Comparison of ENCODE assay signal across 8 cellular contexts in genomic region chr2:74454654-74455511, GRCh38. TPM values are rescaled to one million over a fixed set of nuclear protein-coding genes. Genes with fewer than 3 reads are reported as not detected.
DNase-seq lines count a peak whose midpoint lies in the region; ATAC-seq, FAIRE-seq and TF ChIP-seq lines count a peak whose summit lies in the region.

TSS of gene INO80B (plus strand) at chr2:74455087. CDS start at chr2:74455117, 30 bp downstream.

- H2AK5ac ChIP-seq in H1 (ENCODE audit: low read depth, low read length) (no peak within 1 kb of the TSS), mesendoderm (ENCODE audit: low read length) (no peak within 1 kb of the TSS)

- H2BK120ac ChIP-seq in H1 (replicated peaks; ENCODE audit: low read depth, low read length) (no peak within 1 kb of the TSS), mesendoderm (ENCODE audit: low read depth, low read length) (no peak within 1 kb of the TSS)

- H3K79me1 ChIP-seq in H1 (ENCODE audit: low read depth, low read length) = no peaks in the 10 kb centered on the region; the same call in 1 of the 2 replicates
- H3K79me1 ChIP-seq in mesendoderm (ENCODE audit: low read length) = peaks cover 10% of the 10 kb centered on the region

- H3K4me3 ChIP-seq in NT2/D1 (ENCODE audit: insufficient read length, low read depth) (peak within 1 kb of the TSS; percentile 71), H1 (ENCODE audit: extremely low read depth in 1 of 4, insufficient read depth in 2 of 4, low read depth in 3 of 4, low read length in 4 of 4) (peak within 1 kb of the TSS; percentile 64 to 96 (median 83)), mesendoderm (ENCODE audit: low read length) (peak within 1 kb of the TSS; percentile 75)

- no peaks in the 10 kb centered on the region for H3K27me3 ChIP-seq in NT2/D1 (ENCODE audit: insufficient read depth, insufficient read length)
- H3K27me3 ChIP-seq in H1 (replicated peaks in 1 of 4; ENCODE audit: control insufficient read depth in 3 of 4, extremely low read depth in 1 of 4, insufficient read depth in 3 of 4, low read length in 3 of 4) = no peaks in the 10 kb centered on the region
- no peaks in the 10 kb centered on the region for H3K27me3 ChIP-seq in mesendoderm (ENCODE audit: insufficient read depth, low read length, poor library complexity)

- H3K4me2 ChIP-seq in H1 (ENCODE audit: insufficient read depth in 1 of 2, low read depth in 2 of 2, low read length in 2 of 2) (peak within 1 kb of the TSS; percentile 62 to 82), mesendoderm (ENCODE audit: low read length) (peak within 1 kb of the TSS; percentile 86)

- TF ChIP-seq RAD21 in H1 (IDR thresholded peaks at IDR 0.05 in 1 of 2, conservative IDR thresholded peaks at IDR 0.05 in 1 of 2; ENCODE audit: low read depth in 2 of 2, low read length in 2 of 2) = peak; percentile 12 to 21; a peak in 1 of 4 replicates

- H3K4me3 Mint-ChIP-seq in activated CD8-positive, alpha-beta memory T cell treated with anti-CD3 and anti-CD28 coated beads, Interleukin-2, amount 10 ng/mL, durations not matched to agents 7 days and 5 days = peak within 1 kb of the TSS; percentile 94

- H3K18ac ChIP-seq in H1 (ENCODE audit: extremely low read depth, low read length) = peak within 1 kb of the TSS; percentile 49; the same call in 1 of the 2 replicates
- H3K18ac ChIP-seq in mesendoderm (ENCODE audit: low read length) = no peak within 1 kb of the TSS

- peaks cover 4% of the 10 kb centered on the region for H3K36me3 Mint-ChIP-seq in activated CD8-positive, alpha-beta memory T cell treated with anti-CD3 and anti-CD28 coated beads, Interleukin-2, amount 10 ng/mL, durations not matched to agents 7 days and 5 days

- no peaks in the 10 kb centered on the region for H3K9me3 ChIP-seq in NT2/D1 (ENCODE audit: insufficient read depth, low read length)
- no peaks in the 10 kb centered on the region for H3K9me3 ChIP-seq in H1 (ENCODE audit: insufficient read depth in 2 of 2, low read depth in 1 of 2, low read length in 1 of 2)

- H3K9ac ChIP-seq in NT2/D1 (ENCODE audit: insufficient read length, low read depth) (peak within 1 kb of the TSS; percentile 68), H1 (replicated peaks in 1 of 4; ENCODE audit: extremely low read depth in 1 of 4, low read depth in 3 of 4, low read length in 3 of 4) (peak within 1 kb of the TSS in 3 of 4 experiments; percentile 8 to 52 (median 44); a peak in 5 of 7 replicates), mesendoderm (ENCODE audit: low read length) (peak within 1 kb of the TSS; percentile 72)

- POLR2A ChIA-PET in H1 (lab: Charles Lee; ENCODE audit: partially characterized antibody) = interaction anchor here (0.8 to 10.5 kb wide), 14 partner anchors 8 to 231 kb away, joined by 3 to 89 read pairs (median 6); partner anchors contain the start of genes C2orf81, CCDC142, MOGS and MRPL53

- CTCF ChIA-PET in activated CD8-positive, alpha-beta memory T cell treated with anti-CD3 and anti-CD28 coated beads, Interleukin-2, amount 10 ng/mL, durations not matched to agents 7 days and 5 days (lab: Charles Lee) = interaction anchor here (0.8 to 7.4 kb wide), 12 partner anchors 11 to 205 kb away, joined by 3 to 66 read pairs (median 4); partner anchors contain the start of genes C2orf81, CCDC142, LBX2 and MOGS
- CTCF ChIA-PET in H1 (lab: Charles Lee; ENCODE audit: partially characterized antibody) = interaction anchor here (0.8 to 10.5 kb wide), 14 partner anchors 9 to 133 kb away, joined by 3 to 86 read pairs (median 3); partner anchors contain the start of genes CCDC142, MRPL53 and TTC31

- no peak within 1 kb of the TSS for H3K23ac ChIP-seq in H1 (ENCODE audit: insufficient read length)
- no peak within 1 kb of the TSS for H3K23ac ChIP-seq in mesendoderm (ENCODE audit: low read length)

- no peak within 1 kb of the TSS for H2BK12ac ChIP-seq in H1 (ENCODE audit: low read depth, low read length)

- H2AFZ ChIP-seq in H1 (ENCODE audit: low read length) = peak within 1 kb of the TSS; percentile 93

- H3K27me3 Mint-ChIP-seq in activated CD8-positive, alpha-beta memory T cell treated with anti-CD3 and anti-CD28 coated beads, Interleukin-2, amount 10 ng/mL, durations not matched to agents 7 days and 5 days = no peaks in the 10 kb centered on the region

- H3K9me3 Mint-ChIP-seq in activated CD8-positive, alpha-beta memory T cell treated with anti-CD3 and anti-CD28 coated beads, Interleukin-2, amount 10 ng/mL, durations not matched to agents 7 days and 5 days (ENCODE audit: low read depth) = no peaks in the 10 kb centered on the region

- H4K5ac ChIP-seq in H1 (ENCODE audit: insufficient read length, low read depth, low read length) (peak within 1 kb of the TSS; percentile 61), mesendoderm (ENCODE audit: low read length) (no peak within 1 kb of the TSS)

- peak within 1 kb of the TSS; percentile 89 for H3K27ac Mint-ChIP-seq in activated CD8-positive, alpha-beta memory T cell treated with anti-CD3 and anti-CD28 coated beads, Interleukin-2, amount 10 ng/mL, durations not matched to agents 7 days and 5 days

- peak within 1 kb of the TSS; percentile 55 for H3K27ac ChIP-seq in H1 (ENCODE audit: low read depth, low read length)
- no peak within 1 kb of the TSS for H3K27ac ChIP-seq in mesendoderm (ENCODE audit: low read depth, low read length)

- H3K4ac ChIP-seq in H1 (replicated peaks; ENCODE audit: insufficient read length, low read depth, low read length) (peak within 1 kb of the TSS; percentile 61), mesendoderm (ENCODE audit: low read depth, low read length) (no peak within 1 kb of the TSS)

- peaks cover 54% of the 10 kb centered on the region for H3K4me1 Mint-ChIP-seq in activated CD8-positive, alpha-beta memory T cell treated with anti-CD3 and anti-CD28 coated beads, Interleukin-2, amount 10 ng/mL, durations not matched to agents 7 days and 5 days

- H3K56ac ChIP-seq in H1 (replicated peaks; ENCODE audit: insufficient read length, low read depth, low read length) (no peak within 1 kb of the TSS), mesendoderm (ENCODE audit: low read length) (peak within 1 kb of the TSS; percentile 87)

- WGBS in H1 (ENCODE audit: extremely low coverage in 1 of 2, insufficient coverage in 1 of 2, insufficient read length in 1 of 2, insufficient replicate concordance in 2 of 2, low coverage in 1 of 2, low lambda C conversion rate in 2 of 2, missing lambda C conversion rate in 1 of 2), 2 experiments = 3% methylated on average over 40 of the region's 40 CpGs; no CpG with 5 or more reads in 1 of the 2 experiments
- WGBS in mesendoderm (ENCODE audit: extremely low coverage, insufficient coverage, low lambda C conversion rate) = no CpG with 5 or more reads among the region's 40 CpGs

- no peaks in the 10 kb centered on the region for H3K4me1 ChIP-seq in NT2/D1 (ENCODE audit: insufficient read depth, insufficient read length)
- H3K4me1 ChIP-seq in H1 (replicated peaks in 1 of 4; ENCODE audit: control insufficient read depth in 3 of 4, insufficient read depth in 4 of 4, low read length in 3 of 4) = peaks cover 0 to 10% (median 2%) of the 10 kb centered on the region in 4 experiments; a peak in 5 of 7 replicates
- peaks cover 6% of the 10 kb centered on the region for H3K4me1 ChIP-seq in mesendoderm (ENCODE audit: control insufficient read depth, low read depth, low read length)

- H3K36me3 ChIP-seq in NT2/D1 (ENCODE audit: insufficient read depth, insufficient read length, low read length) (peaks cover 5% of the 10 kb centered on the region), H1 (ENCODE audit: control insufficient read depth in 2 of 4, insufficient read depth in 4 of 4, low read length in 3 of 4) (no peaks in the 10 kb centered on the region), mesendoderm (ENCODE audit: control insufficient read depth, insufficient read depth, low read length) (no peaks in the 10 kb centered on the region)

- H2BK5ac ChIP-seq in H1 (ENCODE audit: low read depth, low read length) = no peak within 1 kb of the TSS; the same call in 1 of the 2 replicates
- H2BK5ac ChIP-seq in mesendoderm (ENCODE audit: low read length) = no peak within 1 kb of the TSS

- H3K14ac ChIP-seq in H1 (ENCODE audit: insufficient read length) = no peak within 1 kb of the TSS

- DNase-seq in COLO668 (lab: John Stamatoyannopoulos, UW; ENCODE audit: unreplicated experiment) (peak; percentile 95), HUDEP-2 (lab: John Stamatoyannopoulos, UW; ENCODE audit: unreplicated experiment in 76 of 76) (peak in 75 of 76 experiments; percentile 40 to 98 (median 93)), NT2/D1 (ENCODE audit: low read depth, low spot score) (peak; percentile 97), H1 (ENCODE audit: low read depth in 1 of 2, low spot score in 2 of 2) (peak; percentile 86 to 98), mesendoderm (peak; percentile 98)
- DNase-seq in activated CD8-positive, alpha-beta memory T cell treated with anti-CD3 and anti-CD28 coated beads, Interleukin-2, amount 10 ng/mL, durations not matched to agents 7 days and 5 days = peak; percentile 98
- DNase-seq in stimulated activated CD8-positive, alpha-beta memory T cell treated with anti-CD3 and anti-CD28 coated beads, Interleukin-15, amount 100 ng/mL, for 1 hour (ENCODE audit: low read depth) = peak; percentile 97

- TF ChIP-seq EP300 in H1 (IDR thresholded peaks at IDR 0.05; ENCODE audit: borderline replicate concordance in 1 of 2, low read depth in 2 of 2, low read length in 2 of 2) = peak in 1 of 2 experiments; percentile 77; a peak in 1 of 3 replicates

- no peaks in the 10 kb centered on the region for H4K20me1 ChIP-seq in H1 (replicated peaks in 1 of 2; ENCODE audit: control insufficient read depth in 1 of 2, insufficient read depth in 2 of 2, low read length in 2 of 2)

- H4K8ac ChIP-seq in H1 (ENCODE audit: extremely low read depth, insufficient read depth, low read length) (no peak within 1 kb of the TSS), mesendoderm (ENCODE audit: low read depth, low read length) (peak within 1 kb of the TSS; percentile 57)

- H2BK15ac ChIP-seq in H1 (ENCODE audit: low read length) (no peak within 1 kb of the TSS; the same call in 1 of the 2 replicates), mesendoderm (replicated peaks; ENCODE audit: low read depth) (no peak within 1 kb of the TSS)

- peak; percentile 71 for FAIRE-seq in H1 (lab: Jason Lieb, UNC)

- H4K91ac ChIP-seq in H1 (replicated peaks; ENCODE audit: insufficient read length, low read length) = no peak within 1 kb of the TSS

- no peak; a peak in 1 of 4 replicates for TF ChIP-seq CTCF in H1 (IDR thresholded peaks at IDR 0.05; ENCODE audit: control extremely low read depth in 1 of 3, insufficient read depth in 1 of 3, low read depth in 1 of 3, low read length in 3 of 3)

- peak; percentile 42 for ATAC-seq in GM21381 (IDR thresholded peaks at IDR 0.05; ENCODE audit: unreplicated experiment)
- peak; percentile 53 for ATAC-seq in activated CD8-positive, alpha-beta memory T cell treated with anti-CD3 and anti-CD28 coated beads, Interleukin-2, amount 10 ng/mL, durations not matched to agents 7 days and 5 days

- H3K23me2 ChIP-seq in H1 (ENCODE audit: low read depth, low read length) = peaks cover 16% of the 10 kb centered on the region; the same call in 1 of the 2 replicates

- no peak within 1 kb of the TSS for H2BK20ac ChIP-seq in H1 (ENCODE audit: low read length)

- TF ChIP-seq POLR2A in H1 (IDR thresholded peaks at IDR 0.05; ENCODE audit: control extremely low read depth in 1 of 2, low read depth in 2 of 2, low read length in 2 of 2) = peak in 1 of 2 experiments; percentile 75; a peak in 2 of 3 replicates

- H3K79me2 ChIP-seq in H1 (ENCODE audit: control insufficient read depth in 1 of 2, insufficient read depth in 2 of 2, low read length in 2 of 2) = peaks cover 0 to 9% of the 10 kb centered on the region in 2 experiments; a peak in 1 of 4 replicates
- peaks cover 9% of the 10 kb centered on the region for H3K79me2 ChIP-seq in mesendoderm (ENCODE audit: control insufficient read depth, insufficient read depth, low read length)

RNA-seq across cellular contexts. Expression of gene INO80B, which starts in this region (rescaled TPM):
- 10 to 100 TPM; 31.1 to 39.5 TPM for total RNA-seq in activated CD8-positive, alpha-beta memory T cell treated with anti-CD3 and anti-CD28 coated beads, Interleukin-2, amount 10 ng/mL, durations not matched to agents 7 days and 5 days
- 17.5 and 18.5 TPM in 2 replicates for total RNA-seq in H1 (2021; fragmentation: NEBNext Ultra II Directional; extraction: Animal tissue kit (Norgen Biotek cat#: 25700))
- 3.9 and 8.5 TPM in 2 replicates for polyA plus RNA-seq in H1 (2011; rRNA removed)
- polyA plus RNA-seq in H1 (2011; cell fraction: cytosol; rRNA removed) = 8.1 TPM
- 16.8 TPM for polyA plus RNA-seq in H1 (2011; cell fraction: nucleus; rRNA removed)
- polyA plus RNA-seq in H1 (2012, experiment 1 of 2) = 12.6 to 17.6 TPM (median 15.2 TPM) in 4 replicates
- 17.6 TPM for polyA plus RNA-seq in H1 (2012, experiment 2 of 2)
- polyA plus RNA-seq in H1 (2013, experiment 1 of 2) = 11.2 TPM
- 9.7 TPM for polyA plus RNA-seq in H1 (2013, experiment 2 of 2)
- polyA minus RNA-seq in H1 (2011; rRNA and poly(A)+ RNA removed) = 1.6 and 2.9 TPM in 2 replicates
- 2.6 TPM for polyA minus RNA-seq in H1 (2011; cell fraction: cytosol; rRNA and poly(A)+ RNA removed)
- 11.1 TPM for polyA minus RNA-seq in H1 (2011; cell fraction: nucleus; rRNA and poly(A)+ RNA removed)
- polyA plus RNA-seq in mesendoderm (2013, experiment 1 of 2) = 11.3 TPM
- polyA plus RNA-seq in mesendoderm (2013, experiment 2 of 2) = 11.5 TPM
